Comparison of ENCODE assay signal across 8 cellular contexts in genomic region chr9:93566408-93567270, GRCh38. TPM values are rescaled to one million over a fixed set of nuclear protein-coding genes. Genes with fewer than 3 reads are reported as not detected.
DNase-seq lines count a peak whose midpoint lies in the region; ATAC-seq, FAIRE-seq and TF ChIP-seq lines count a peak whose summit lies in the region.

No MANE protein-coding gene starts in this region.

- H3K4me1 ChIP-seq in pancreas (peaks cover 0 to 4% (median 0%) of the 10 kb centered on the region in 3 donors), tibial nerve (peaks cover 0 to 16% (median 8%) of the 10 kb centered on the region in 4 donors)

- H3K4me1 Mint-ChIP-seq in activated naive CD8-positive, alpha-beta T cell treated with anti-CD3 and anti-CD28 coated beads, Interleukin-2, amount 10 ng/mL, durations not matched to agents 7 days and 5 days: peaks cover 9% of the 10 kb centered on the region

- H3K4me3 Mint-ChIP-seq in activated naive CD8-positive, alpha-beta T cell treated with anti-CD3 and anti-CD28 coated beads, Interleukin-2, amount 10 ng/mL, durations not matched to agents 7 days and 5 days: peak overlapping the region; percentile 89

- TF ChIP-seq CTCF in pancreas (IDR thresholded peaks at IDR 0.05): peak; percentile 92 to 97 (median 96)
- TF ChIP-seq CTCF in tibial nerve (IDR thresholded peaks at IDR 0.05): peak; percentile 96 to 99 (median 96)

- FAIRE-seq in pancreas (lab: Jason Lieb, UNC): no peak

- H3K27me3 Mint-ChIP-seq in activated naive CD8-positive, alpha-beta T cell treated with anti-CD3 and anti-CD28 coated beads, Interleukin-2, amount 10 ng/mL, durations not matched to agents 7 days and 5 days: no peaks in the 10 kb centered on the region

- H3K27me3 ChIP-seq in pancreas (no peaks in the 10 kb centered on the region), tibial nerve (no peaks in the 10 kb centered on the region)

- TF ChIP-seq POLR2A in GM10847 (IDR thresholded peaks at IDR 0.05; ENCODE audit: extremely low read depth, insufficient read length) (peak; percentile 94), tibial nerve (IDR thresholded peaks at IDR 0.05) (peak; percentile 90 to 92)

- peak overlapping the region; percentile 31 to 49 (median 44) for H3K4me3 ChIP-seq in pancreas
- H3K4me3 ChIP-seq in tibial nerve: peak overlapping the region; percentile 54 to 58 (median 56)

- 2% methylated on average over 67 to 69 of the region's 69 CpGs for WGBS in pancreas, 2 donors
- 1% methylated on average over 36 of the region's 69 CpGs for WGBS in tibial nerve, 2 donors

- TF ChIP-seq EP300 in tibial nerve (IDR thresholded peaks at IDR 0.05): peak; percentile 20 to 94

- peaks cover 10% of the 10 kb centered on the region for H3K9me3 Mint-ChIP-seq in activated naive CD8-positive, alpha-beta T cell treated with anti-CD3 and anti-CD28 coated beads, Interleukin-2, amount 10 ng/mL, durations not matched to agents 7 days and 5 days

- H3K27ac ChIP-seq in pancreas: peak overlapping the region; percentile 76 to 89 (median 83)
- peak overlapping the region; percentile 84 to 95 (median 92) for H3K27ac ChIP-seq in tibial nerve

- POLR2A ChIA-PET in activated naive CD8-positive, alpha-beta T cell treated with anti-CD3 and anti-CD28 coated beads, Interleukin-2, amount 10 ng/mL, durations not matched to agents 7 days and 5 days (lab: Charles Lee): interaction anchor here (0.5 to 2.3 kb wide), 20 partner anchors 9 to 612 kb away, joined by 3 to 31 read pairs (median 4); partner anchors contain the start of genes FAM120AOS, NINJ1 and PHF2

- H3K36me3 ChIP-seq in pancreas: peaks cover 0 to 22% (median 5%) of the 10 kb centered on the region in 3 donors
- peaks cover 2 to 29% (median 9%) of the 10 kb centered on the region in 3 donors for H3K36me3 ChIP-seq in tibial nerve

- intact Hi-C loops in Right ventricle myocardium inferior (cut with DNase I) (loop anchor here (1.0 to 10.0 kb wide), 3 partner anchors 113 to 404 kb away; partner anchors contain the start of gene FAM120AOS), pancreas (cut with DNase I) (no loop called here)

- H3K27ac Mint-ChIP-seq in activated naive CD8-positive, alpha-beta T cell treated with anti-CD3 and anti-CD28 coated beads, Interleukin-2, amount 10 ng/mL, durations not matched to agents 7 days and 5 days: peak overlapping the region; percentile 92

- peak; percentile 95 for DNase-seq in NCI-H1092 (lab: John Stamatoyannopoulos, UW)
- DNase-seq in activated naive CD8-positive, alpha-beta T cell treated with anti-CD3 and anti-CD28 coated beads, Interleukin-2, amount 10 ng/mL, durations not matched to agents 7 days and 5 days: peak; percentile 100
- DNase-seq in Right ventricle myocardium inferior (ENCODE audit: missing footprints): peak; percentile 99
- peak; percentile 97 to 100 (median 99) for DNase-seq in pancreas
- DNase-seq in tibial nerve (ENCODE audit: low spot score in 2 of 2): peak; percentile 95 to 97

- peak; percentile 95 for ATAC-seq in HG02610 (IDR thresholded peaks at IDR 0.05; ENCODE audit: unreplicated experiment)
- peak; percentile 98 for ATAC-seq in SK-N-SH treated with all-trans-retinoic acid at 6 μM for 48 hours
- ATAC-seq in activated naive CD8-positive, alpha-beta T cell treated with anti-CD3 and anti-CD28 coated beads, Interleukin-2, amount 10 ng/mL, durations not matched to agents 7 days and 5 days (ENCODE audit: low read depth): peak; percentile 94
- ATAC-seq in Right ventricle myocardium inferior: peak; percentile 100
- peak; percentile 98 to 99 (median 98) for ATAC-seq in pancreas

- H3K36me3 Mint-ChIP-seq in activated naive CD8-positive, alpha-beta T cell treated with anti-CD3 and anti-CD28 coated beads, Interleukin-2, amount 10 ng/mL, durations not matched to agents 7 days and 5 days: peaks cover 16% of the 10 kb centered on the region

- H3K9me3 ChIP-seq in pancreas (no peaks in the 10 kb centered on the region), tibial nerve (peaks cover 0 to 5% (median 0%) of the 10 kb centered on the region in 4 donors)

TF ChIP-seq in SK-N-SH treated with all-trans-retinoic acid at 6 μM for 48 hours, 23 proteins besides CTCF, POLR2A, EP300 and RAD21:
- TF ChIP-seq PATZ1 (CRISPR knock-in tag; IDR thresholded peaks at IDR 0.05; ENCODE audit: borderline replicate concordance) (no peak), TSHZ2 (CRISPR knock-in tag; IDR thresholded peaks at IDR 0.05) (peak; percentile 49; the same call in 1 of the 2 replicates), ZC3H10 (CRISPR knock-in tag; IDR thresholded peaks at IDR 0.05) (0 out of 2 replicates have a peak, but pooled peaks have one; percentile 58), ZFP30 (CRISPR knock-in tag; IDR thresholded peaks at IDR 0.05) (peak; percentile 12; the same call in 1 of the 2 replicates)
TF ChIP-seq in SK-N-SH treated with all-trans-retinoic acid at 6 μM for 48 hours: peak in this region for 3.

RNA-seq across cellular contexts. Expression of gene PHF2, which starts 9.7 kb away (rescaled TPM):
- 10 to 100 TPM; 27.9 to 29.5 TPM for total RNA-seq in activated naive CD8-positive, alpha-beta T cell treated with anti-CD3 and anti-CD28 coated beads, Interleukin-2, amount 10 ng/mL, durations not matched to agents 7 days and 5 days
- total RNA-seq in Right ventricle myocardium inferior (28.7 TPM), pancreas (10 to 100 TPM; 10.8 to 16.7 (median 11.9) TPM), tibial nerve (10 to 100 TPM; 36.6 to 41.7 (median 38.6) TPM)
- 10 to 100 TPM; 17.8 to 24.8 TPM for polyA plus RNA-seq in pancreas

Comparison
In these comparisons a context has a peak if more than half of its experiments do, and no peak if none do; other contexts are left out.
1. Peak in every context shown above with its lines: DNase-seq, ATAC-seq, H3K4me3 ChIP-seq and H3K27ac ChIP-seq.